Comparison of ENCODE assay signal across 18 cellular contexts in the genomic region with DNA sequence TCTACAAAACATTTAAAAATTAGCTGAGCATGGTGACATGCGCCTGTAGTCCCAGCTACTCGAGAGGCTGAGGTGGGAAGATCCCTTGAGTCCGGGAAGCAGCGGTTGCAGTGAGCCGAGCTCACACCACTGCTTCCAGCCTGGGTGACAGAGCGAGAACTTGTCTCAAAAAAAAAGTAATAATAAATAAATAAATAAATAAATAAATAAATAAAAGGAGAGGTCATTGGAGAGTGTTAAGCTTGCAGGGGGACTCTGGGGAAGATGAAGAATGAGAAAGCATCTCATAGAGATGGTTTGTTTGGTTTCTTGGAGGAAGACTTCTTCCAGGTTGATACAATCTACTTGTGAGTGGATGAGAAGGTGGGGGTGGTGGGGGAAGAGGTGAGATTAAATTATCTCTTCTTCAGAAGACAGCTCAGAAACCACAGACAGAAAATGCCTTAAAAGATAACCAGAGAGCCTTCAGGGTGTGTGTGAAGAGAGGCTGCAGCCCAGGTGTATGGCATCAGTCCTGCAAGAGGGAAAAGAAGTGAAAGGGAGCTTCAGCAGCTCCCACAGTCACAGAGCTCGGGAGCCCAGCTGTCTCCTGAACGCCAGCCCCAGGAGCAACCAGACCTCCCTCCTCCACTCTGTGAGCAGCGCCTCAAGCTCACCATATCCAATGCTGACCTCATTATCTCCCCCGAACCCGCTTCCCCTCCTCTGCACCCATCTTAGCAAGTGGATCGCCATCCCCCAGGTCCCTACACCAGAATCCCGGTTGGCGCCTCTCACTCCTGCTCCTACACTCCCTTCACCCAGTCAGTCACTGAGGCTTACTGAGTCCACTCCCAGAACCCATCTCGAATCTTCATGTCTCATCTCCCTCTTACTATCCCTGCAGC. TPM values are rescaled to one million over a fixed set of nuclear protein-coding genes. Genes with fewer than 3 reads are reported as not detected.
DNase-seq lines count a peak whose midpoint lies in the region; ATAC-seq, FAIRE-seq and TF ChIP-seq lines count a peak whose summit lies in the region.
"Had no signal": no experiment of that assay in that cellular context is flagged by ENCODE, and none has a peak within 500 bp of the region (broad histone marks: within the 10 kb centered on the region; RNA-seq: fewer than 3 reads in every experiment).

No MANE protein-coding gene starts in this region.

- no peak for ATAC-seq in HG02678 (IDR thresholded peaks at IDR 0.05; ENCODE audit: unreplicated experiment)
- ATAC-seq: left cardiac atrium, upper lobe of right lung had no signal

- no peak for TF ChIP-seq POLR2A in GM12892 (IDR thresholded peaks at IDR 0.05; ENCODE audit: low read depth, low read length)

- no peak for FAIRE-seq in GM12892 (lab: Jason Lieb, UNC)

- peak; percentile 14 for DNase-seq in stimulated activated CD4-positive, alpha-beta T cell treated with anti-CD3 and anti-CD28 coated beads, Interleukin-15, amount 100 ng/mL, for 24 hours
- no peak for DNase-seq in stimulated activated CD4-positive, alpha-beta T cell treated with anti-CD3 and anti-CD28 coated beads, Interleukin-2, amount 100 ng/mL, for 48 hours
- DNase-seq in RPMI8226 (peak; percentile 10), iPS-NIHi7 (ENCODE audit: extremely low spot score) (peak; percentile 33), GM12892 (ENCODE audit: insufficient read length) (no peak), DMS114 treated with DMSO at 0.1 percent for 48 hours (lab: John Stamatoyannopoulos, UW; ENCODE audit: unreplicated experiment) (no peak), NCI-H1105 (lab: John Stamatoyannopoulos, UW) (no peak)
- DNase-seq: activated CD4-positive, CD25-positive, alpha-beta regulatory T cell; activated CD8-positive, alpha-beta memory T cell treated with anti-CD3 and anti-CD28 coated beads, Interleukin-2, amount 50 U/mL, for 48 hours; activated naive CD4-positive, alpha-beta T cell treated with anti-CD3 and anti-CD28 coated beads, Interleukin-2, amount 50 U/mL, for 16 hours; foreskin melanocyte; H7; Karpas-422; left cardiac atrium; midbrain; NCI-H69; upper lobe of right lung had no signal

RNA-seq across cellular contexts. Expression of gene RBM47, which starts 48.2 kb away (rescaled TPM):
- polyA plus RNA-seq in GM12892 (2012; ENCODE audit: missing spikeins), result 10.6 TPM

Comparison
In these comparisons a context has a peak if more than half of its experiments do, and no peak if none do; other contexts are left out.
1. DNase-seq: peak in stimulated activated CD4-positive, alpha-beta T cell treated with anti-CD3 and anti-CD28 coated beads, Interleukin-15, amount 100 ng/mL, for 24 hours (single experiment), RPMI8226 (single experiment) and iPS-NIHi7 (single experiment); none in stimulated activated CD4-positive, alpha-beta T cell treated with anti-CD3 and anti-CD28 coated beads, Interleukin-2, amount 100 ng/mL, for 48 hours (0 of 2), GM12892 (single experiment), DMS114 treated with DMSO at 0.1 percent for 48 hours (single experiment) and NCI-H1105 (single experiment).